9 cellular contexts compared by ENCODE assay signal in genomic region chr2:142286618-142287017, GRCh38.
DNase-seq lines count a peak whose midpoint lies in the region; ATAC-seq and TF ChIP-seq lines count a peak whose summit lies in the region.
"Had no signal": no experiment of that assay in that cellular context is flagged by ENCODE, and none has a peak within 500 bp of the region (broad histone marks: within the 10 kb centered on the region; RNA-seq: fewer than 3 reads in every experiment).

No MANE protein-coding gene starts in this region.

- peaks cover 0 to 3% of the 10 kb centered on the region in 2 donors for H3K9me3 Mint-ChIP-seq in activated naive CD4-positive, alpha-beta T cell treated with anti-CD3 and anti-CD28 coated beads, Interleukin-2, amount 50 U/mL, for 72 hours

- intact Hi-C loops in upper lobe of right lung (cut with DNase I) (no loop called here), dorsolateral prefrontal cortex (cut with DNase I) (no loop called here)

- H3K27ac ChIP-seq in upper lobe of right lung (no peak overlapping the region), dorsolateral prefrontal cortex (no peak overlapping the region)

- no peaks in the 10 kb centered on the region for H3K36me3 Mint-ChIP-seq in activated naive CD4-positive, alpha-beta T cell treated with anti-CD3 and anti-CD28 coated beads, Interleukin-2, amount 50 U/mL, for 72 hours

- peak; percentile 28 for DNase-seq in NCI-H2171 treated with DMSO at 0.1 percent for 48 hours (lab: John Stamatoyannopoulos, UW)
- no peak for DNase-seq in NCI-H2171 (lab: John Stamatoyannopoulos, UW)
- DNase-seq in astrocyte of the cerebellum (ENCODE audit: low read depth), result no peak
- no peak for DNase-seq in upper lobe of right lung
- DNase-seq in activated naive CD4-positive, alpha-beta T cell (lab: John Stamatoyannopoulos, UW), result no peak
- DNase-seq in dorsolateral prefrontal cortex, result no peak
- no peak for DNase-seq in activated naive CD4-positive, alpha-beta T cell treated with anti-CD3 and anti-CD28 coated beads, Interleukin-2, amount 50 U/mL, for 72 hours (ENCODE audit: low spot score in 2 of 2)
- DNase-seq: AML-193 had no signal

- no peak overlapping the region for H3K4me3 ChIP-seq in astrocyte of the cerebellum (ENCODE audit: low read depth, low read length)
- H3K4me3 ChIP-seq in upper lobe of right lung, result no peak overlapping the region
- H3K4me3 ChIP-seq in dorsolateral prefrontal cortex, result no peak overlapping the region

- no peak overlapping the region for H3K27ac Mint-ChIP-seq in activated naive CD4-positive, alpha-beta T cell treated with anti-CD3 and anti-CD28 coated beads, Interleukin-2, amount 50 U/mL, for 72 hours

- peak; percentile 57 for ATAC-seq in HG03439 (IDR thresholded peaks at IDR 0.05; ENCODE audit: unreplicated experiment)
- ATAC-seq in upper lobe of right lung, result peak; percentile 39
- ATAC-seq in activated naive CD4-positive, alpha-beta T cell treated with anti-CD3 and anti-CD28 coated beads, Interleukin-2, amount 50 U/mL, for 72 hours, result no peak

- peak; percentile 20 for TF ChIP-seq CTCF in astrocyte of the cerebellum (IDR thresholded peaks at IDR 0.05; ENCODE audit: low read depth, low read length, missing control alignments)
- no peak for TF ChIP-seq CTCF in upper lobe of right lung (IDR thresholded peaks at IDR 0.05)
- peak in 2 of 56 donors; percentile 13 to 17 for TF ChIP-seq CTCF in dorsolateral prefrontal cortex (IDR thresholded peaks at IDR 0.05 in 54 of 56, conservative IDR thresholded peaks at IDR 0.05 in 2 of 56; ENCODE audit: low read depth in 1 of 56, partially characterized antibody in 56 of 56)

- H3K9me3 ChIP-seq in upper lobe of right lung, result no peaks in the 10 kb centered on the region

- no peaks in the 10 kb centered on the region for H3K36me3 ChIP-seq in upper lobe of right lung

- H3K27me3 ChIP-seq in upper lobe of right lung (no peaks in the 10 kb centered on the region), dorsolateral prefrontal cortex (peaks cover 0 to 3% (median 0%) of the 10 kb centered on the region in 45 donors)

- no peaks in the 10 kb centered on the region for H3K4me1 ChIP-seq in upper lobe of right lung

- in situ Hi-C loops in astrocyte of the cerebellum (cut with HindIII; ENCODE audit: low sequenced_read_pairs), result no loop called here

Comparison
In these comparisons a context has a peak if more than half of its experiments do, and no peak if none do; other contexts are left out.
1. ATAC-seq: peak in HG03439 (single experiment) and upper lobe of right lung (single experiment); none in activated naive CD4-positive, alpha-beta T cell treated with anti-CD3 and anti-CD28 coated beads, Interleukin-2, amount 50 U/mL, for 72 hours (0 of 2).